ENCODE assay signal across 25 cellular contexts in the genomic region with DNA sequence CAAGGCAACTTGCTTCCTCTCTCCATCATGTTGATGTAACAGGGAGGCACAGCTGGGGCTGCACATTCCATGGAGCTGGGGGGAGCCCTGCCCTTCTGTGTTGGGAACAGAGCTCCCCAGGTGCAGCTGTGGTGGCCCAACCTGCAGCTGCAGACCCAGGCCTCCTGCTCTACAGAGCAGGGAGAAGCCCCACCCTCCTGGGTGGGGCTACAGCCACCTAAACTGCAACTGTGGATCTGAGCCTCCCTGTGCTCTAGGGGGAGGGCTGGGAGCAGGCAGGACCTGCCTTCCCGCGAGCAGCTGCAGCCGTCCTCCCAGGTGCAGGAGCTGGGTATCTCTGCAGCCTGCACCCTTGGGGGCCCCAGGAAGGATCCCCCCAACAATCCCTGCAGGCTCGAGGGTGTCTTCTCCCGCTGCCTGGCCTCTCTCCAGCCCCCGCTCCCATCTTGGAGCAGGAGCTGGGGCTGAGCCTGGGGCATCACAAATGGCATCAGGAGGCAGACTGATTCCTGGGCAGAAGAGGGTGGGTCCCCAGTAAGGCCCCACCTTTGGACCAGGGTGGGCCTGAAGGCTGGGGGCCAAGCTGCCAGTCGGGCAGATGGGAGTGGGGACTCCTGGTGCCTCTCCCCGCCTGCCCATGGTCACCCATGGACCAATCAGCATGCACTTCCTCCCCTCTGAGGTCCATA. TPM values are rescaled to one million over a fixed set of nuclear protein-coding genes. Genes with fewer than 3 reads are reported as not detected.
"Had no signal": no experiment of that assay in that cellular context is flagged by ENCODE, and none has a peak within 500 bp of the region (broad histone marks: within the 10 kb centered on the region; RNA-seq: fewer than 3 reads in every experiment).

No MANE protein-coding gene starts in this region.

- H3K36me3 ChIP-seq: adrenal gland, ascending aorta, brain microvascular endothelial cell, right lobe of liver, transverse colon, uterus had no signal

- H3K9me3 ChIP-seq: adrenal gland, right lobe of liver had no signal

- H3K27ac Mint-ChIP-seq: activated naive CD8-positive, alpha-beta T cell; activated T-helper 2 cell treated with anti-CD3 and anti-CD28 coated beads, Interferon-gamma antibody, Interleukin-2, Interleukin-4, amounts not matched to agents 10 μg/mL and 5 μg/mL and 100 μg/mL, durations not matched to agents 14 hours and 24 hours and 36 hours; nephron; stimulated activated naive B cell treated with anti-CD40 and anti-IgM and Interleukin-4, amounts not matched to agents 10 μg/mL and 1 μg/mL and 100 μg/mL, for 72 hours; T-helper 1 cell treated with Interleukin-12 subunit alpha and Interleukin-12 subunit beta and Interleukin-4 antibody, amounts not matched to agents 30 μg/mL and 1 μg/mL, for 36 hours had no signal

- H3K4me1 ChIP-seq: ascending aorta, parathyroid adenoma, uterus had no signal

- H3K27ac ChIP-seq: adrenal gland, ascending aorta, brain microvascular endothelial cell, epithelial cell of prostate, gastroesophageal sphincter, heart right ventricle, parathyroid adenoma, right lobe of liver, skin epidermis, transverse colon, uterus had no signal

- DNase-seq: activated CD4-positive, alpha-beta T cell treated with anti-CD3 and anti-CD28 coated beads for 4 hours; activated CD4-positive, alpha-beta T cell treated with anti-CD3 and anti-CD28 coated beads, Interleukin-2, amount 50 U/mL, for 48 hours; activated CD4-positive, CD25-positive, alpha-beta regulatory T cell; activated CD8-positive, alpha-beta memory T cell treated with anti-CD3 and anti-CD28 coated beads, Interleukin-2, amount 50 U/mL, for 48 hours; activated naive CD4-positive, alpha-beta T cell; activated T-cell treated with anti-CD3 and anti-CD28 coated beads, Interleukin-2, amount 50 U/mL, for 4 hours; adrenal gland; brain microvascular endothelial cell; caudate nucleus; heart right ventricle; nucleus accumbens; right lobe of liver; stimulated activated naive B cell treated with anti-CD40 and anti-IgM and Interleukin-4, amounts not matched to agents 10 μg/mL and 1 μg/mL and 100 μg/mL, for 72 hours; T1000; transverse colon; uterus had no signal

- H3K27me3 Mint-ChIP-seq: activated naive CD8-positive, alpha-beta T cell; stimulated activated naive B cell treated with anti-CD40 and anti-IgM and Interleukin-4, amounts not matched to agents 10 μg/mL and 1 μg/mL and 100 μg/mL, for 72 hours had no signal

- ATAC-seq: activated T-cell treated with anti-CD3 and anti-CD28 coated beads, Interleukin-2, amount 50 U/mL, for 4 hours; gastroesophageal sphincter; heart right ventricle; stimulated activated naive B cell treated with anti-CD40 and anti-IgM and Interleukin-4, amounts not matched to agents 10 μg/mL and 1 μg/mL and 100 μg/mL, for 72 hours had no signal

- H2AFZ ChIP-seq: parathyroid adenoma had no signal

- H3K4me3 ChIP-seq: adrenal gland, ascending aorta, gastroesophageal sphincter, heart right ventricle, right lobe of liver, skin epidermis, transverse colon, uterus had no signal

- H3K27me3 ChIP-seq: adrenal gland, ascending aorta, brain microvascular endothelial cell, gastroesophageal sphincter, heart right ventricle, right lobe of liver, transverse colon, uterus had no signal

- H3K9ac ChIP-seq: parathyroid adenoma had no signal

- H3K4me3 Mint-ChIP-seq: activated T-cell treated with anti-CD3 and anti-CD28 coated beads, Interleukin-2, amount 50 U/mL, for 4 hours; nephron; stimulated activated naive B cell treated with anti-CD40 and anti-IgM and Interleukin-4, amounts not matched to agents 10 μg/mL and 1 μg/mL and 100 μg/mL, for 72 hours; T-helper 1 cell treated with Interleukin-12 subunit alpha and Interleukin-12 subunit beta and Interleukin-4 antibody, amounts not matched to agents 30 μg/mL and 1 μg/mL, for 36 hours had no signal

RNA-seq across cellular contexts. Expression of a gene that starts 56.8 kb away (rescaled TPM):
- total RNA-seq: activated T-helper 2 cell treated with anti-CD3 and anti-CD28 coated beads, Interferon-gamma antibody, Interleukin-2, Interleukin-4, amounts not matched to agents 10 μg/mL and 5 μg/mL and 100 μg/mL, durations not matched to agents 14 hours and 24 hours and 36 hours; ascending aorta; right lobe of liver had no signal
